Comparison of ENCODE assay signal across 13 cellular contexts in genomic region chr22:20490183-20490940, GRCh38.
"Had no signal": no experiment of that assay in that cellular context is flagged by ENCODE, and none has a peak within 500 bp of the region (broad histone marks: within the 10 kb centered on the region; RNA-seq: fewer than 3 reads in every experiment).

No MANE protein-coding gene starts in this region.

- H3K4me3 ChIP-seq: adrenal gland, gastroesophageal sphincter, heart right ventricle, lower lobe of right lung, tibial artery, vagina had no signal

- ATAC-seq: gastroesophageal sphincter, heart right ventricle, left colon, lower lobe of right lung had no signal

- H3K27ac Mint-ChIP-seq: mesothelial cell of epicardium had no signal

- H3K4me3 Mint-ChIP-seq: mesothelial cell of epicardium had no signal

- H3K27ac ChIP-seq: adrenal gland, gastroesophageal sphincter, heart right ventricle, lower lobe of right lung, tibial artery, vagina had no signal

- H3K9me3 Mint-ChIP-seq: mesothelial cell of epicardium had no signal

- H3K27me3 ChIP-seq: adrenal gland, gastroesophageal sphincter, heart right ventricle, tibial artery, vagina had no signal

- DNase-seq: activated CD4-positive, alpha-beta T cell treated with anti-CD3 and anti-CD28 coated beads, Interleukin-2, amount 50 U/mL, for 4 hours; activated CD4-positive, CD25-positive, alpha-beta regulatory T cell; activated naive CD4-positive, alpha-beta T cell; activated T-cell treated with anti-CD3 and anti-CD28 coated beads, Interleukin-2, amount 50 U/mL, for 48 hours; adrenal gland; heart right ventricle; left colon; lower lobe of right lung; stimulated activated CD4-positive, alpha-beta T cell treated with anti-CD3 and anti-CD28 coated beads, Interleukin-1b, Interleukin-23, amount 100 ng/mL, for 48 hours; tibial artery had no signal

- H3K36me3 ChIP-seq: adrenal gland, vagina had no signal

- H3K9me3 ChIP-seq: adrenal gland, gastroesophageal sphincter, heart right ventricle, lower lobe of right lung, tibial artery, vagina had no signal
